26 cellular contexts compared by ENCODE assay signal in genomic region chrX:46311581-46312120, GRCh38.
A peak's percentile ranks its signal among the peaks of the same experiment; 100 is the strongest.
DNase-seq lines count a peak whose midpoint lies in the region; ATAC-seq and TF ChIP-seq lines count a peak whose summit lies in the region.
"Had no signal": no experiment of that assay in that cellular context is flagged by ENCODE, and none has a peak within 500 bp of the region (broad histone marks: within the 10 kb centered on the region; RNA-seq: fewer than 3 reads in every experiment).

No MANE protein-coding gene starts in this region.

- H3K4me3 ChIP-seq in SK-N-SH (ENCODE audit: low read depth in 2 of 2, low read length in 1 of 2), result no peak overlapping the region
- no peak overlapping the region for H3K4me3 ChIP-seq in suprapubic skin
- H3K4me3 ChIP-seq in right lobe of liver, result no peak overlapping the region
- H3K4me3 ChIP-seq: BLaER1, dorsolateral prefrontal cortex, thoracic aorta had no signal

- in situ Hi-C loops in GM13976 (cut with MboI; ENCODE audit: low sequenced_read_pairs, unreplicated experiment), result no loop called here

- H3K9ac ChIP-seq in SK-N-SH, result no peak overlapping the region
- H3K9ac ChIP-seq: BLaER1 had no signal

- POLR2A ChIA-PET in SK-N-SH (lab: Yijun Ruan, JAX), result no interaction called here

- H3K4me1 ChIP-seq in SK-N-SH (ENCODE audit: control insufficient read depth in 1 of 2, insufficient read depth in 2 of 2, low read depth in 1 of 2, low read length in 1 of 2) (peaks cover 0 to 6% of the 10 kb centered on the region in 2 experiments; a peak in 1 of 4 replicates), suprapubic skin (peaks cover 3% of the 10 kb centered on the region), right lobe of liver (no peaks in the 10 kb centered on the region)
- H3K4me1 ChIP-seq: BLaER1, Caco-2 had no signal

- peaks cover 8% of the 10 kb centered on the region for H3K4me1 Mint-ChIP-seq in activated CD4-positive, alpha-beta T cell treated with anti-CD3 and anti-CD28 coated beads, Interleukin-2, amount 10 ng/mL, durations not matched to agents 24 days and 14 days
- H3K4me1 Mint-ChIP-seq: stimulated activated effector memory CD8-positive, alpha-beta T cell treated with anti-CD3 and anti-CD28 coated beads, Interleukin-12 subunit alpha, Interleukin-12 subunit beta, amount 100 ng/mL, for 72 hours had no signal

- H3K9me2 ChIP-seq in SK-N-SH, result no peaks in the 10 kb centered on the region

- no peak overlapping the region for H2AFZ ChIP-seq in SK-N-SH (ENCODE audit: low read depth)

- 0 out of 2 replicates have a peak overlapping the region, but pooled peaks have one; percentile 12 for H3K4me2 ChIP-seq in SK-N-SH
- H3K4me2 ChIP-seq: BLaER1 had no signal

- no peaks in the 10 kb centered on the region for H3F3A ChIP-seq in SK-N-SH (replicated peaks; ENCODE audit: insufficient read depth)

- H3K4me3 Mint-ChIP-seq in activated CD4-positive, alpha-beta T cell treated with anti-CD3 and anti-CD28 coated beads, Interleukin-2, amount 10 ng/mL, durations not matched to agents 24 days and 14 days, result no peak overlapping the region
- H3K4me3 Mint-ChIP-seq: mesothelial cell of epicardium; natural killer cell treated with Interleukin-12 subunit alpha and Interleukin-12 subunit beta and Interleukin-15 and Interleukin-18, amount 100 ng/mL, for 72 hours; stimulated activated effector memory CD8-positive, alpha-beta T cell treated with anti-CD3 and anti-CD28 coated beads, Interleukin-12 subunit alpha, Interleukin-12 subunit beta, amount 100 ng/mL, for 72 hours had no signal

- no peak for TF ChIP-seq EP300 in SK-N-SH (IDR thresholded peaks at IDR 0.05; ENCODE audit: borderline replicate concordance in 1 of 2, low read depth in 1 of 2, low read length in 1 of 2)
- TF ChIP-seq EP300 in suprapubic skin (IDR thresholded peaks at IDR 0.05), result no peak

- WGBS in SK-N-SH (ENCODE audit: low lambda C conversion rate), result 15% methylated on average over 4 of the region's 4 CpGs
- 39% methylated on average over 4 of the region's 4 CpGs for WGBS in suprapubic skin
- WGBS in right lobe of liver (ENCODE audit: insufficient coverage, low coverage, low lambda C conversion rate, missing lambda C conversion rate), result 55% methylated on average over 3 of the region's 4 CpGs

- H3K9me3 Mint-ChIP-seq in activated CD4-positive, alpha-beta T cell treated with anti-CD3 and anti-CD28 coated beads, Interleukin-2, amount 10 ng/mL, durations not matched to agents 24 days and 14 days, result no peaks in the 10 kb centered on the region
- H3K9me3 Mint-ChIP-seq: natural killer cell treated with Interleukin-12 subunit alpha and Interleukin-12 subunit beta and Interleukin-15 and Interleukin-18, amount 100 ng/mL, for 72 hours; stimulated activated effector memory CD8-positive, alpha-beta T cell treated with anti-CD3 and anti-CD28 coated beads, Interleukin-12 subunit alpha, Interleukin-12 subunit beta, amount 100 ng/mL, for 72 hours had no signal

- no peak for TF ChIP-seq CTCF in SK-N-SH (IDR thresholded peaks at IDR 0.05)
- no peak for TF ChIP-seq CTCF in suprapubic skin (IDR thresholded peaks at IDR 0.05)
- no peak for TF ChIP-seq CTCF in GM13976 (IDR thresholded peaks at IDR 0.05; ENCODE audit: borderline replicate concordance, control extremely low read depth, extremely low read depth, insufficient read depth, missing control alignments)
- TF ChIP-seq CTCF in right lobe of liver (IDR thresholded peaks at IDR 0.05), result no peak

- H3K36me3 Mint-ChIP-seq in activated CD4-positive, alpha-beta T cell treated with anti-CD3 and anti-CD28 coated beads, Interleukin-2, amount 10 ng/mL, durations not matched to agents 24 days and 14 days (ENCODE audit: low read depth), result no peaks in the 10 kb centered on the region
- H3K36me3 Mint-ChIP-seq: mesothelial cell of epicardium; natural killer cell treated with Interleukin-12 subunit alpha and Interleukin-12 subunit beta and Interleukin-15 and Interleukin-18, amount 100 ng/mL, for 72 hours; stimulated activated effector memory CD8-positive, alpha-beta T cell treated with anti-CD3 and anti-CD28 coated beads, Interleukin-12 subunit alpha, Interleukin-12 subunit beta, amount 100 ng/mL, for 72 hours had no signal

- no peaks in the 10 kb centered on the region for H4K20me1 ChIP-seq in SK-N-SH (ENCODE audit: insufficient read depth)
- H4K20me1 ChIP-seq: BLaER1 had no signal

- CTCF ChIA-PET in SK-N-SH (lab: Yijun Ruan, JAX), result no interaction called here

- peak overlapping the region; percentile 35 for H3K27ac Mint-ChIP-seq in activated CD4-positive, alpha-beta T cell treated with anti-CD3 and anti-CD28 coated beads, Interleukin-2, amount 10 ng/mL, durations not matched to agents 24 days and 14 days
- H3K27ac Mint-ChIP-seq: mesothelial cell of epicardium; natural killer cell treated with Interleukin-12 subunit alpha and Interleukin-12 subunit beta and Interleukin-15 and Interleukin-18, amount 100 ng/mL, for 72 hours; stimulated activated effector memory CD8-positive, alpha-beta T cell treated with anti-CD3 and anti-CD28 coated beads, Interleukin-12 subunit alpha, Interleukin-12 subunit beta, amount 100 ng/mL, for 72 hours had no signal

- no peaks in the 10 kb centered on the region for H3K79me2 ChIP-seq in SK-N-SH (ENCODE audit: insufficient read depth)

- intact Hi-C loops in activated CD4-positive, alpha-beta T cell treated with anti-CD3 and anti-CD28 coated beads, Interleukin-2, amount 10 ng/mL, durations not matched to agents 24 days and 14 days (cut with micrococcal nuclease), result no loop called here
- intact Hi-C loops in right lobe of liver (cut with DNase I), result no loop called here

- peak overlapping the region in 1 of 2 experiments; percentile 8; a peak in 1 of 4 replicates for H3K27ac ChIP-seq in SK-N-SH (ENCODE audit: low read depth in 2 of 2, low read length in 1 of 2)
- peak overlapping the region; percentile 45 for H3K27ac ChIP-seq in suprapubic skin
- H3K27ac ChIP-seq in right lobe of liver, result no peak overlapping the region
- H3K27ac ChIP-seq: BLaER1, foreskin keratinocyte, VCaP had no signal

- H3K36me3 ChIP-seq in SK-N-SH (replicated peaks in 1 of 2; ENCODE audit: control insufficient read depth in 1 of 2, insufficient read depth in 2 of 2, low read length in 1 of 2) (no peaks in the 10 kb centered on the region), suprapubic skin (no peaks in the 10 kb centered on the region), right lobe of liver (no peaks in the 10 kb centered on the region)
- H3K36me3 ChIP-seq: BLaER1, thoracic aorta had no signal

- H3K9me3 ChIP-seq in SK-N-SH (no peaks in the 10 kb centered on the region), suprapubic skin (no peaks in the 10 kb centered on the region), right lobe of liver (no peaks in the 10 kb centered on the region)
- H3K9me3 ChIP-seq: Caco-2, thoracic aorta had no signal

- no peaks in the 10 kb centered on the region for H3K27me3 Mint-ChIP-seq in activated CD4-positive, alpha-beta T cell treated with anti-CD3 and anti-CD28 coated beads, Interleukin-2, amount 10 ng/mL, durations not matched to agents 24 days and 14 days
- H3K27me3 Mint-ChIP-seq: natural killer cell treated with Interleukin-12 subunit alpha and Interleukin-12 subunit beta and Interleukin-15 and Interleukin-18, amount 100 ng/mL, for 72 hours had no signal

- DNase-seq in activated CD4-positive, alpha-beta T cell treated with anti-CD3 and anti-CD28 coated beads, Interleukin-2, amount 10 ng/mL, durations not matched to agents 24 days and 14 days, result no peak
- no peak for DNase-seq in activated CD4-positive, alpha-beta T cell treated with anti-CD3 and anti-CD28 coated beads, Interleukin-2, amount 50 U/mL, for 48 hours
- DNase-seq in SK-N-SH (no peak), fibroblast of peridontal ligament (ENCODE audit: extremely low read depth) (peak; percentile 46), suprapubic skin (ENCODE audit: low spot score in 2 of 2) (no peak), GM13976 (ENCODE audit: low spot score) (no peak), right lobe of liver (no peak)
- DNase-seq: 8988T; activated CD4-positive, alpha-beta T cell treated with anti-CD3 and anti-CD28 coated beads, Interleukin-2, amount 50 U/mL, for 4 hours; activated T-cell treated with anti-CD3 and anti-CD28 coated beads for 4 hours; amniotic stem cell; Caco-2; dorsolateral prefrontal cortex; NCI-H146; NCI-H510A treated with DMSO at 0.1 percent for 48 hours; posterior cingulate gyrus; stimulated activated CD4-positive, alpha-beta T cell treated with anti-CD3 and anti-CD28 coated beads, Interleukin-2, amount 100 ng/mL, for 24 hours had no signal

- TF ChIP-seq POLR2A in suprapubic skin (IDR thresholded peaks at IDR 0.05) (no peak), right lobe of liver (IDR thresholded peaks at IDR 0.05) (no peak)

- TF ChIP-seq RAD21 in SK-N-SH (IDR thresholded peaks at IDR 0.05; ENCODE audit: low read length), result no peak

- H3K27me3 ChIP-seq in SK-N-SH (ENCODE audit: insufficient read depth) (no peaks in the 10 kb centered on the region), suprapubic skin (no peaks in the 10 kb centered on the region), right lobe of liver (no peaks in the 10 kb centered on the region)
- H3K27me3 ChIP-seq: BLaER1, foreskin keratinocyte had no signal

- ATAC-seq in HG02571 (IDR thresholded peaks at IDR 0.05; ENCODE audit: unreplicated experiment) (no peak), right lobe of liver (no peak)
- ATAC-seq: foreskin keratinocyte; left lobe of liver; natural killer cell treated with Interleukin-12 subunit alpha and Interleukin-12 subunit beta and Interleukin-15 and Interleukin-18, amount 100 ng/mL, for 72 hours; stimulated activated effector memory CD8-positive, alpha-beta T cell treated with anti-CD3 and anti-CD28 coated beads, Interleukin-12 subunit alpha, Interleukin-12 subunit beta, amount 100 ng/mL, for 72 hours had no signal

TF ChIP-seq in SK-N-SH, 30 proteins besides CTCF, POLR2A, EP300 and RAD21 (continues in another document):
- TF ChIP-seq GABPA (IDR thresholded peaks at IDR 0.05; ENCODE audit: low read depth), result no peak
- TF ChIP-seq MXI1 (IDR thresholded peaks at IDR 0.05; ENCODE audit: low read depth, low read length), result no peak
- no peak for TF ChIP-seq RCOR1 (IDR thresholded peaks at IDR 0.05; ENCODE audit: low read length)
- TF ChIP-seq JUND (IDR thresholded peaks at IDR 0.05), result no peak
- TF ChIP-seq RFX5 (IDR thresholded peaks at IDR 0.05; ENCODE audit: low read length), result no peak
- TF ChIP-seq ELF1 (IDR thresholded peaks at IDR 0.05), result no peak
